In genomic region chr13:40518481-40518882, GRCh38 we compare ENCODE assay signal across 8 cellular contexts.
DNase-seq lines count a peak whose midpoint lies in the region; ATAC-seq and TF ChIP-seq lines count a peak whose summit lies in the region.

No MANE protein-coding gene starts in this region.

- H3K9ac ChIP-seq in HUES48 (ENCODE audit: low read depth, low read length) = no peak overlapping the region

- no peak overlapping the region for H3K27ac Mint-ChIP-seq in HFFc6

- H3K27ac ChIP-seq in HUES48 (ENCODE audit: low read depth, low read length) = peak overlapping the region; percentile 16

- H3K36me3 Mint-ChIP-seq in HFFc6 (ENCODE audit: low read depth) = no peaks in the 10 kb centered on the region

- ATAC-seq in GM19023 (IDR thresholded peaks at IDR 0.05; ENCODE audit: unreplicated experiment) = peak; percentile 30

- H3K9me3 Mint-ChIP-seq in HFFc6 = peaks cover 4% of the 10 kb centered on the region

- H3K36me3 ChIP-seq in HUES48 (ENCODE audit: control insufficient read depth, insufficient read depth, low read length) (no peaks in the 10 kb centered on the region), BE2C (no peaks in the 10 kb centered on the region)

- H3K4me3 ChIP-seq in HUES48 (ENCODE audit: low read depth, low read length) (no peak overlapping the region), BE2C (ENCODE audit: low read depth, low read length) (no peak overlapping the region)

- H3K27me3 ChIP-seq in HUES48 (ENCODE audit: control insufficient read depth, insufficient read depth, low read length) (no peaks in the 10 kb centered on the region), BE2C (peaks cover 4% of the 10 kb centered on the region; the same call in 1 of the 2 replicates)

- peaks cover 2% of the 10 kb centered on the region for H3K27me3 Mint-ChIP-seq in HFFc6 (ENCODE audit: insufficient read depth)

- H3K9me3 ChIP-seq in HUES48 (ENCODE audit: control insufficient read depth, insufficient read depth, low read length) (no peaks in the 10 kb centered on the region), BE2C (no peaks in the 10 kb centered on the region; the same call in 1 of the 2 replicates)

- DNase-seq in activated naive CD4-positive, alpha-beta T cell treated with Interleukin-2 at 50 U/mL for 16 hours = peak; percentile 76
- DNase-seq in stimulated activated CD4-positive, alpha-beta T cell treated with anti-CD3 and anti-CD28 coated beads, Interleukin-4, amount 100 ng/mL, for 24 hours = peak; percentile 87
- no peak for DNase-seq in effector CD8-positive, alpha-beta T cell (lab: John Stamatoyannopoulos, UW)
- no peak for DNase-seq in BE2C
- DNase-seq in HFFc6 = no peak
- DNase-seq in HPDE6-E6E7 (ENCODE audit: extremely low spot score) = no peak

- TF ChIP-seq CTCF in BE2C (IDR thresholded peaks at IDR 0.05; ENCODE audit: low read depth, low read length) (no peak), HFFc6 (IDR thresholded peaks at IDR 0.05) (no peak)

- H3K4me3 Mint-ChIP-seq in HFFc6 = no peak overlapping the region

- H3K4me1 Mint-ChIP-seq in HFFc6 (ENCODE audit: low read depth) = no peaks in the 10 kb centered on the region

- H3K4me1 ChIP-seq in HUES48 (ENCODE audit: control insufficient read depth, insufficient read depth, low read length) = peaks cover 9% of the 10 kb centered on the region
- H3K4me1 ChIP-seq in BE2C = no peaks in the 10 kb centered on the region

Comparison
In these comparisons a context has a peak if more than half of its experiments do, and no peak if none do; other contexts are left out.
1. DNase-seq: peak in activated naive CD4-positive, alpha-beta T cell treated with Interleukin-2 at 50 U/mL for 16 hours (single experiment) and stimulated activated CD4-positive, alpha-beta T cell treated with anti-CD3 and anti-CD28 coated beads, Interleukin-4, amount 100 ng/mL, for 24 hours (single experiment); none in effector CD8-positive, alpha-beta T cell (single experiment), BE2C (single experiment), HFFc6 (single experiment) and HPDE6-E6E7 (single experiment).